In genomic region chr2:675051-675450, GRCh38 we compare ENCODE assay signal across 13 cellular contexts. TPM values are rescaled to one million over a fixed set of nuclear protein-coding genes. Genes with fewer than 3 reads are reported as not detected.
DNase-seq lines count a peak whose midpoint lies in the region; ATAC-seq, FAIRE-seq and TF ChIP-seq lines count a peak whose summit lies in the region.
"Had no signal": no experiment of that assay in that cellular context is flagged by ENCODE, and none has a peak within 500 bp of the region (broad histone marks: within the 10 kb centered on the region; RNA-seq: fewer than 3 reads in every experiment).

No MANE protein-coding gene starts in this region.

- intact Hi-C loops in dorsolateral prefrontal cortex (cut with DNase I) = loop anchor here in 1 of 2 donors (5.0 kb wide), 1 partner anchor 38 kb away; no protein-coding TSS in a partner anchor

- no peak for FAIRE-seq in A549 (lab: Jason Lieb, UNC)

- DNase-seq in A549 (ENCODE audit: low read depth in 1 of 2, low spot score in 1 of 2) (no peak), DND-41 (no peak), RWPE2 (ENCODE audit: low spot score) (no peak), fibroblast of lung (ENCODE audit: low read depth in 2 of 2) (no peak), dorsolateral prefrontal cortex (no peak), NCI-H1694 treated with DMSO at 0.1 percent for 48 hours (lab: John Stamatoyannopoulos, UW) (no peak), anterior cingulate cortex (lab: John Stamatoyannopoulos, UW) (no peak)
- DNase-seq: C1 segment of cervical spinal cord; gastrocnemius medialis; NCI-H1105 treated with DMSO at 0.1 percent for 48 hours; NCI-H526 treated with DMSO at 0.1 percent for 48 hours; stimulated activated naive B cell treated with anti-CD40 and anti-IgM and Interleukin-4, amounts not matched to agents 10 μg/mL and 1 μg/mL and 100 μg/mL, for 72 hours had no signal

- no peak for TF ChIP-seq POLR2A in A549 (IDR thresholded peaks at IDR 0.05; ENCODE audit: low read length)

- TF ChIP-seq CTCF in A549 (IDR thresholded peaks at IDR 0.05) = no peak
- no peak for TF ChIP-seq CTCF in DND-41 (IDR thresholded peaks at IDR 0.05; ENCODE audit: borderline replicate concordance, extremely low read depth, low read length, poor library complexity, severe bottlenecking)
- TF ChIP-seq CTCF in RWPE2 (IDR thresholded peaks at IDR 0.05; ENCODE audit: poor library complexity, severe bottlenecking) = no peak
- TF ChIP-seq CTCF in fibroblast of lung (conservative IDR thresholded peaks at IDR 0.05 in 1 of 2, IDR thresholded peaks at IDR 0.05 in 1 of 2; ENCODE audit: low read depth in 1 of 2, low read length in 2 of 2) = no peak
- no peak for TF ChIP-seq CTCF in dorsolateral prefrontal cortex (IDR thresholded peaks at IDR 0.05 in 54 of 56, conservative IDR thresholded peaks at IDR 0.05 in 2 of 56; ENCODE audit: low read depth in 1 of 56, partially characterized antibody in 56 of 56)

- H3K79me2 ChIP-seq in DND-41 (ENCODE audit: insufficient read depth, low read length) = peaks cover 74% of the 10 kb centered on the region
- peaks cover 22% of the 10 kb centered on the region for H3K79me2 ChIP-seq in fibroblast of lung (ENCODE audit: control insufficient read depth, insufficient read depth, low read length)

- 90% methylated on average over 4 of the region's 4 CpGs for WGBS in A549 (ENCODE audit: missing lambda C conversion rate)

- H3K9ac ChIP-seq in DND-41 (ENCODE audit: low read depth, low read length) (peak overlapping the region; percentile 91; the same call in 1 of the 2 replicates), fibroblast of lung (ENCODE audit: insufficient read depth, low read length) (no peak overlapping the region)

- POLR2A ChIA-PET in A549 (lab: Yijun Ruan, JAX) = no interaction called here

- H3K9me3 ChIP-seq in A549 (no peaks in the 10 kb centered on the region), DND-41 (ENCODE audit: insufficient read depth, low read length, severe bottlenecking) (peaks cover 3% of the 10 kb centered on the region), RWPE2 (ENCODE audit: severe bottlenecking) (no peaks in the 10 kb centered on the region), fibroblast of lung (ENCODE audit: control insufficient read depth, insufficient read depth, low read depth, low read length) (no peaks in the 10 kb centered on the region)
- H3K9me3 ChIP-seq: gastrocnemius medialis had no signal

- no peak for ATAC-seq in A549
- no peak for ATAC-seq in DND-41 (ENCODE audit: insufficient read depth, low read depth)
- ATAC-seq in RWPE2 (ENCODE audit: low read depth) = no peak
- ATAC-seq in GM21360 (IDR thresholded peaks at IDR 0.05; ENCODE audit: unreplicated experiment) = no peak
- ATAC-seq: gastrocnemius medialis; stimulated activated naive B cell treated with anti-CD40 and anti-IgM and Interleukin-4, amounts not matched to agents 10 μg/mL and 1 μg/mL and 100 μg/mL, for 72 hours had no signal

- H3K4me2 ChIP-seq in A549 (peak overlapping the region; percentile 72), DND-41 (ENCODE audit: insufficient read depth, low read length) (peak overlapping the region; percentile 89), fibroblast of lung (ENCODE audit: extremely low read depth, insufficient read depth, low read length) (no peak overlapping the region)

- peaks cover 23% of the 10 kb centered on the region for H3K4me1 ChIP-seq in A549
- H3K4me1 ChIP-seq in DND-41 (ENCODE audit: insufficient read depth, low read length) = peaks cover 40% of the 10 kb centered on the region
- H3K4me1 ChIP-seq in RWPE2 (ENCODE audit: insufficient read depth, poor library complexity, severe bottlenecking) = peaks cover 15% of the 10 kb centered on the region
- peaks cover 22% of the 10 kb centered on the region for H3K4me1 ChIP-seq in fibroblast of lung (ENCODE audit: control insufficient read depth, extremely low read depth, insufficient read depth, low read length)

- H4K20me1 ChIP-seq in DND-41 (ENCODE audit: insufficient read depth, low read length) (peaks cover 49% of the 10 kb centered on the region), fibroblast of lung (ENCODE audit: control insufficient read depth, extremely low read depth, insufficient read depth, low read length) (no peaks in the 10 kb centered on the region)

- CTCF ChIA-PET in A549 (lab: Yijun Ruan, JAX) = interaction anchor here (1.6 kb wide), 1 partner anchor 12 kb away, joined by 5 read pairs; no protein-coding TSS in a partner anchor

- H3K4me3 ChIP-seq in A549 (no peak overlapping the region), DND-41 (ENCODE audit: low read depth in 1 of 2, low read length in 2 of 2) (no peak overlapping the region), RWPE2 (ENCODE audit: severe bottlenecking) (no peak overlapping the region), fibroblast of lung (replicated peaks in 1 of 4; ENCODE audit: control extremely low read depth in 1 of 4, insufficient read depth in 1 of 4, low read depth in 3 of 4, low read length in 4 of 4) (no peak overlapping the region), dorsolateral prefrontal cortex (no peak overlapping the region)
- H3K4me3 ChIP-seq: gastrocnemius medialis had no signal

- TF ChIP-seq RAD21 in A549 (conservative IDR thresholded peaks at IDR 0.05 in 1 of 2, IDR thresholded peaks at IDR 0.05 in 1 of 2) = no peak

- H3K36me3 ChIP-seq in DND-41 (ENCODE audit: insufficient read depth, low read length) = peaks cover 56% of the 10 kb centered on the region
- peaks cover 6% of the 10 kb centered on the region; the same call in 1 of the 2 replicates for H3K36me3 ChIP-seq in RWPE2 (ENCODE audit: low read depth)
- H3K36me3 ChIP-seq in fibroblast of lung (ENCODE audit: control insufficient read depth, insufficient read depth, low read length) = peaks cover 6% of the 10 kb centered on the region

- TF ChIP-seq EP300 in A549 (IDR thresholded peaks at IDR 0.05) = no peak

- H3K27ac ChIP-seq in A549 = peak overlapping the region in 1 of 2 experiments; percentile 87; a peak in 3 of 6 replicates
- H3K27ac ChIP-seq in DND-41 (ENCODE audit: low read length) = no peak overlapping the region; the same call in 1 of the 2 replicates
- H3K27ac ChIP-seq in RWPE2 (ENCODE audit: poor library complexity, severe bottlenecking) = peak overlapping the region; percentile 85
- H3K27ac ChIP-seq in fibroblast of lung (ENCODE audit: insufficient read depth, low read length) = peak overlapping the region; percentile 74
- H3K27ac ChIP-seq in dorsolateral prefrontal cortex = peak overlapping the region in 9 of 59 donors; percentile 12 to 100 (median 94)

- H3K27me3 ChIP-seq in DND-41 (ENCODE audit: insufficient read depth, low read length, poor library complexity) (no peaks in the 10 kb centered on the region), RWPE2 (ENCODE audit: insufficient read depth, poor library complexity, severe bottlenecking) (no peaks in the 10 kb centered on the region), fibroblast of lung (ENCODE audit: control insufficient read depth, insufficient read depth, low read length) (no peaks in the 10 kb centered on the region), dorsolateral prefrontal cortex (no peaks in the 10 kb centered on the region)
- H3K27me3 ChIP-seq: gastrocnemius medialis had no signal

- H2AFZ ChIP-seq in DND-41 (ENCODE audit: low read depth, low read length) = no peak overlapping the region
- no peak overlapping the region for H2AFZ ChIP-seq in fibroblast of lung (ENCODE audit: low read length)

TF ChIP-seq in A549, 52 proteins besides CTCF, POLR2A, EP300 and RAD21 (continues in another document):
- TF ChIP-seq MAZ (IDR thresholded peaks at IDR 0.05; ENCODE audit: borderline replicate concordance, low read depth, low read length) (no peak), BHLHE40 (IDR thresholded peaks at IDR 0.05; ENCODE audit: low read depth, low read length) (no peak), POLR2AphosphoS2 (conservative IDR thresholded peaks at IDR 0.05; ENCODE audit: low read length) (no peak), HDAC2 (IDR thresholded peaks at IDR 0.05) (no peak), NPAS2 (CRISPR knock-in tag; IDR thresholded peaks at IDR 0.05; ENCODE audit: borderline replicate concordance) (no peak), EHMT2 (IDR thresholded peaks at IDR 0.05; ENCODE audit: low read depth) (no peak), KDM5A (IDR thresholded peaks at IDR 0.05) (no peak), PHF8 (IDR thresholded peaks at IDR 0.05; ENCODE audit: borderline replicate concordance, low read depth) (no peak), HOXB13 (CRISPR knock-in tag; IDR thresholded peaks at IDR 0.05; ENCODE audit: low read depth) (no peak), FOSL2 (IDR thresholded peaks at IDR 0.05) (no peak), FOSL2 (CRISPR knock-in tag; IDR thresholded peaks at IDR 0.05) (no peak), HOXA7 (CRISPR knock-in tag; IDR thresholded peaks at IDR 0.05) (no peak)
- TF ChIP-seq, protein P1, sequence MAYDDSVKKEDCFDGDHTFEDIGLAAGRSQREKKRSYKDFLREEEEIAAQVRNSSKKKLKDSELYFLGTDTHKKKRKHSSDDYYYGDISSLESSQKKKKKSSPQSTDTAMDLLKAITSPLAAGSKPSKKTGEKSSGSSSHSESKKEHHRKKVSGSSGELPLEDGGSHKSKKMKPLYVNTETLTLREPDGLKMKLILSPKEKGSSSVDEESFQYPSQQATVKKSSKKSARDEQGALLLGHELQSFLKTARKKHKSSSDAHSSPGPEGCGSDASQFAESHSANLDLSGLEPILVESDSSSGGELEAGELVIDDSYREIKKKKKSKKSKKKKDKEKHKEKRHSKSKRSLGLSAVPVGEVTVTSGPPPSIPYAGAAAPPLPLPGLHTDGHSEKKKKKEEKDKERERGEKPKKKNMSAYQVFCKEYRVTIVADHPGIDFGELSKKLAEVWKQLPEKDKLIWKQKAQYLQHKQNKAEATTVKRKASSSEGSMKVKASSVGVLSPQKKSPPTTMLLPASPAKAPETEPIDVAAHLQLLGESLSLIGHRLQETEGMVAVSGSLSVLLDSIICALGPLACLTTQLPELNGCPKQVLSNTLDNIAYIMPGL (CRISPR knock-in tag; IDR thresholded peaks at IDR 0.05; ENCODE audit: borderline replicate concordance) = no peak
- TF ChIP-seq, protein P2, sequence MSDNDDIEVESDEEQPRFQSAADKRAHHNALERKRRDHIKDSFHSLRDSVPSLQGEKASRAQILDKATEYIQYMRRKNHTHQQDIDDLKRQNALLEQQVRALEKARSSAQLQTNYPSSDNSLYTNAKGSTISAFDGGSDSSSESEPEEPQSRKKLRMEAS (IDR thresholded peaks at IDR 0.05) = no peak

RNA-seq across cellular contexts. Expression of gene TMEM18, which starts 2.2 kb away (rescaled TPM):
- polyA plus RNA-seq in A549 (2011; rRNA removed) (52.0 and 75.0 TPM in 2 replicates), A549 (2017; fragmentation: RNase III; extraction: RNeasy Plus Mini Kit Qiagen cat#74134 plus additional on column Dnase treatment) (35.6 to 40.5 TPM (median 40.2 TPM) in 3 replicates), fibroblast of lung (39.7 and 41.5 TPM in 2 replicates)
- polyA plus RNA-seq in A549 (2012; cell fraction: cytosol; rRNA removed) = 32.7 and 37.8 TPM in 2 replicates
- polyA plus RNA-seq in A549 (2012; cell fraction: nucleus; rRNA removed) = 42.0 and 48.2 TPM in 2 replicates
- 17.2 and 18.0 TPM in 2 replicates for polyA minus RNA-seq in A549 (2011; rRNA and poly(A)+ RNA removed)
- total RNA-seq in fibroblast of lung (15.2 and 17.7 TPM in 2 replicates), dorsolateral prefrontal cortex (10 to 100 TPM in 118 of 120 experiments, 1 to 10 TPM in 2; 7.8 to 32.4 (median 21.4) TPM)
- polyA plus RNA-seq in fibroblast of lung (2012) = 23.4 and 27.7 TPM in 2 replicates
- polyA minus RNA-seq in fibroblast of lung (ENCODE audit: low replicate concordance) = 5.2 and 5.9 TPM in 2 replicates
